In the genomic region with DNA sequence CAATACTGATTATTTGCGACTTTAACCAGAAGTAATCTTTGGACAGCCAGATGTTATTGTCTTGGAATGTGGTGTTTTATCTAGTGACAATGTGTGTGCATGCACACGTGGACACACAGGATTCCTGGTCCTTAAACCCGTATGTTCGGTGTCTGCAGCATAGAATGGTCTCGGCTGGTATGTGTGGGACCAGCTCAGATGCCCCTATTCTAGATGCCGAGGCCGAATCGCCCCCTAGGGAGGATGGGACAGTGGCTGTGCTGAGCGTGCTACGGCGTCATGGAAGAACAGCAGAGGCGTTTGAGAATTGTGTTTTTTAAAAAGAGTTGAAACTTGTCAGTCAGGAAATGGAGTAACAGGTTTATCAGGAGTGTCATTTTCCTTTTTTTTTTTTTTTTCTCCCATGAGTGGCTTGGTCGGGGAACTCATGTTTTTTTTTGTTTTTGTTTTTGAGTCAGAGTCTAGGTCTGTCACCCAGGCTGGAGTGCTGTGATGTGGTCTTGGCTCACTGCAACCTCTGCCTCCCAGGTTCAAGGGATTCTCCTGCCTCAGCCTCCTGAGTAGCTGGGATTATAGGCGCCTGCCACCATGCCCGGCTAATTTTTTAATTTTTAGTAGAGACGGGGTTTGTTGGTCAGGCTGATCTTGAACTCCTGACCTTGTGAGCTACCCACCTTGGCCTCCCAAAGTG, we compare ENCODE assay signal across 10 cellular contexts. TPM values are rescaled to one million over a fixed set of nuclear protein-coding genes. Genes with fewer than 3 reads are reported as not detected.
DNase-seq lines count a peak whose midpoint lies in the region; ATAC-seq and TF ChIP-seq lines count a peak whose summit lies in the region.
"Had no signal": no experiment of that assay in that cellular context is flagged by ENCODE, and none has a peak within 500 bp of the region (broad histone marks: within the 10 kb centered on the region; RNA-seq: fewer than 3 reads in every experiment).

No MANE protein-coding gene starts in this region.

- no peaks in the 10 kb centered on the region for H3K27me3 Mint-ChIP-seq in activated CD4-positive, alpha-beta T cell treated with anti-CD3 and anti-CD28 coated beads, Interleukin-2, amount 10 ng/mL, durations not matched to agents 7 days and 5 days
- H3K27me3 Mint-ChIP-seq in activated CD8-positive, alpha-beta T cell treated with anti-CD3 and anti-CD28 coated beads for 36 hours = no peaks in the 10 kb centered on the region

- peaks cover 37% of the 10 kb centered on the region for H3K36me3 Mint-ChIP-seq in activated CD4-positive, alpha-beta T cell treated with anti-CD3 and anti-CD28 coated beads, Interleukin-2, amount 10 ng/mL, durations not matched to agents 7 days and 5 days (ENCODE audit: low read depth)
- peaks cover 11% of the 10 kb centered on the region for H3K36me3 Mint-ChIP-seq in activated CD8-positive, alpha-beta T cell treated with anti-CD3 and anti-CD28 coated beads for 36 hours (ENCODE audit: low read depth)
- peaks cover 24% of the 10 kb centered on the region for H3K36me3 Mint-ChIP-seq in stimulated activated effector memory CD8-positive, alpha-beta T cell treated with anti-CD3 and anti-CD28 coated beads, Interleukin-12 subunit alpha, Interleukin-12 subunit beta, amount 100 ng/mL, for 72 hours

- peak overlapping the region; percentile 73 for H3K27ac Mint-ChIP-seq in activated CD4-positive, alpha-beta T cell treated with anti-CD3 and anti-CD28 coated beads, Interleukin-2, amount 10 ng/mL, durations not matched to agents 7 days and 5 days
- H3K27ac Mint-ChIP-seq in activated CD8-positive, alpha-beta T cell treated with anti-CD3 and anti-CD28 coated beads for 36 hours = peak overlapping the region; percentile 90
- peak overlapping the region; percentile 40 for H3K27ac Mint-ChIP-seq in stimulated activated effector memory CD8-positive, alpha-beta T cell treated with anti-CD3 and anti-CD28 coated beads, Interleukin-12 subunit alpha, Interleukin-12 subunit beta, amount 100 ng/mL, for 72 hours

- no peak for ATAC-seq in activated CD8-positive, alpha-beta T cell treated with anti-CD3 and anti-CD28 coated beads for 36 hours
- peak; percentile 14 for ATAC-seq in esophagus mucosa
- no peak for ATAC-seq in stimulated activated effector memory CD8-positive, alpha-beta T cell treated with anti-CD3 and anti-CD28 coated beads, Interleukin-12 subunit alpha, Interleukin-12 subunit beta, amount 100 ng/mL, for 72 hours

- CTCF ChIA-PET in activated CD4-positive, alpha-beta T cell treated with anti-CD3 and anti-CD28 coated beads, Interleukin-2, amount 10 ng/mL, durations not matched to agents 7 days and 5 days (lab: Charles Lee) = interaction anchor here (0.7 to 1.5 kb wide), 2 partner anchors 31 to 1035 kb away, joined by 3 to 4 read pairs; no protein-coding TSS in a partner anchor
- CTCF ChIA-PET in activated CD8-positive, alpha-beta T cell treated with anti-CD3 and anti-CD28 coated beads for 36 hours (lab: Charles Lee) = interaction anchor here (1.2 to 1.8 kb wide), 4 partner anchors 11 to 70 kb away, joined by 3 to 4 read pairs (median 4); partner anchors contain the start of gene FAAP20

- intact Hi-C loops in activated CD8-positive, alpha-beta T cell treated with anti-CD3 and anti-CD28 coated beads for 36 hours (cut with micrococcal nuclease) = loop anchor here (5.0 kb wide), 1 partner anchor 44 kb away; no protein-coding TSS in a partner anchor

- H3K4me3 Mint-ChIP-seq in activated CD4-positive, alpha-beta T cell treated with anti-CD3 and anti-CD28 coated beads, Interleukin-2, amount 10 ng/mL, durations not matched to agents 7 days and 5 days = no peak overlapping the region
- peak overlapping the region; percentile 41 for H3K4me3 Mint-ChIP-seq in activated CD8-positive, alpha-beta T cell treated with anti-CD3 and anti-CD28 coated beads for 36 hours
- H3K4me3 Mint-ChIP-seq in stimulated activated effector memory CD8-positive, alpha-beta T cell treated with anti-CD3 and anti-CD28 coated beads, Interleukin-12 subunit alpha, Interleukin-12 subunit beta, amount 100 ng/mL, for 72 hours = peak overlapping the region; percentile 15

- peaks cover 6% of the 10 kb centered on the region for H3K9me3 Mint-ChIP-seq in activated CD4-positive, alpha-beta T cell treated with anti-CD3 and anti-CD28 coated beads, Interleukin-2, amount 10 ng/mL, durations not matched to agents 7 days and 5 days
- H3K9me3 Mint-ChIP-seq in activated CD8-positive, alpha-beta T cell treated with anti-CD3 and anti-CD28 coated beads for 36 hours = no peaks in the 10 kb centered on the region
- H3K9me3 Mint-ChIP-seq in stimulated activated effector memory CD8-positive, alpha-beta T cell treated with anti-CD3 and anti-CD28 coated beads, Interleukin-12 subunit alpha, Interleukin-12 subunit beta, amount 100 ng/mL, for 72 hours = no peaks in the 10 kb centered on the region

- TF ChIP-seq CTCF in activated CD8-positive, alpha-beta T cell treated with anti-CD3 and anti-CD28 coated beads for 36 hours (IDR thresholded peaks at IDR 0.05) = no peak

- peaks cover 37% of the 10 kb centered on the region for H3K4me1 Mint-ChIP-seq in activated CD4-positive, alpha-beta T cell treated with anti-CD3 and anti-CD28 coated beads, Interleukin-2, amount 10 ng/mL, durations not matched to agents 7 days and 5 days
- peaks cover 42% of the 10 kb centered on the region for H3K4me1 Mint-ChIP-seq in activated CD8-positive, alpha-beta T cell treated with anti-CD3 and anti-CD28 coated beads for 36 hours (ENCODE audit: low read depth)
- H3K4me1 Mint-ChIP-seq in stimulated activated effector memory CD8-positive, alpha-beta T cell treated with anti-CD3 and anti-CD28 coated beads, Interleukin-12 subunit alpha, Interleukin-12 subunit beta, amount 100 ng/mL, for 72 hours = peaks cover 37% of the 10 kb centered on the region

- POLR2A ChIA-PET in activated CD4-positive, alpha-beta T cell treated with anti-CD3 and anti-CD28 coated beads, Interleukin-2, amount 10 ng/mL, durations not matched to agents 7 days and 5 days (lab: Charles Lee) = no interaction called here
- POLR2A ChIA-PET in activated CD8-positive, alpha-beta T cell treated with anti-CD3 and anti-CD28 coated beads for 36 hours (lab: Charles Lee) = interaction anchor here (1.4 kb wide), 1 partner anchor 63 kb away, joined by 3 read pairs; no protein-coding TSS in a partner anchor

- DNase-seq in activated CD4-positive, alpha-beta T cell treated with anti-CD3 and anti-CD28 coated beads, Interleukin-2, amount 10 ng/mL, durations not matched to agents 7 days and 5 days = no peak
- DNase-seq in activated CD4-positive, alpha-beta T cell treated with anti-CD3 and anti-CD28 coated beads for 1 hour = no peak
- no peak for DNase-seq in activated CD8-positive, alpha-beta T cell treated with anti-CD3 and anti-CD28 coated beads for 36 hours
- DNase-seq in stimulated activated effector memory CD8-positive, alpha-beta T cell treated with anti-CD3 and anti-CD28 coated beads, Interleukin-12 subunit alpha, Interleukin-12 subunit beta, amount 100 ng/mL, for 72 hours (ENCODE audit: low spot score in 2 of 2) = no peak
- DNase-seq in DMS153 (lab: John Stamatoyannopoulos, UW) (no peak), NCI-H1092 treated with DMSO at 0.1 percent for 48 hours (lab: John Stamatoyannopoulos, UW) (no peak), NCI-H82 treated with DMSO at 0.1 percent for 48 hours (lab: John Stamatoyannopoulos, UW; ENCODE audit: unreplicated experiment) (no peak)
- DNase-seq: ACHN, GDM1 had no signal

RNA-seq across cellular contexts. Expression of gene SKI, which starts 30.1 kb away (rescaled TPM):
- total RNA-seq in activated CD4-positive, alpha-beta T cell treated with anti-CD3 and anti-CD28 coated beads, Interleukin-2, amount 10 ng/mL, durations not matched to agents 7 days and 5 days = 10 to 100 TPM; 60.7 to 62.0 TPM
- 10 to 100 TPM; 27.5 to 28.3 TPM for total RNA-seq in activated CD8-positive, alpha-beta T cell treated with anti-CD3 and anti-CD28 coated beads for 36 hours
- 21.6 TPM for total RNA-seq in esophagus mucosa

Comparison
In these comparisons a context has a peak if more than half of its experiments do, and no peak if none do; other contexts are left out.
1. H3K27ac Mint-ChIP-seq: peak in every context shown above with its lines; median percentile 90 in activated CD8-positive, alpha-beta T cell treated with anti-CD3 and anti-CD28 coated beads for 36 hours; 73 in activated CD4-positive, alpha-beta T cell treated with anti-CD3 and anti-CD28 coated beads, Interleukin-2, amount 10 ng/mL, durations not matched to agents 7 days and 5 days; 40 in stimulated activated effector memory CD8-positive, alpha-beta T cell treated with anti-CD3 and anti-CD28 coated beads, Interleukin-12 subunit alpha, Interleukin-12 subunit beta, amount 100 ng/mL, for 72 hours.